8 cellular contexts compared by ENCODE assay signal in the genomic region with DNA sequence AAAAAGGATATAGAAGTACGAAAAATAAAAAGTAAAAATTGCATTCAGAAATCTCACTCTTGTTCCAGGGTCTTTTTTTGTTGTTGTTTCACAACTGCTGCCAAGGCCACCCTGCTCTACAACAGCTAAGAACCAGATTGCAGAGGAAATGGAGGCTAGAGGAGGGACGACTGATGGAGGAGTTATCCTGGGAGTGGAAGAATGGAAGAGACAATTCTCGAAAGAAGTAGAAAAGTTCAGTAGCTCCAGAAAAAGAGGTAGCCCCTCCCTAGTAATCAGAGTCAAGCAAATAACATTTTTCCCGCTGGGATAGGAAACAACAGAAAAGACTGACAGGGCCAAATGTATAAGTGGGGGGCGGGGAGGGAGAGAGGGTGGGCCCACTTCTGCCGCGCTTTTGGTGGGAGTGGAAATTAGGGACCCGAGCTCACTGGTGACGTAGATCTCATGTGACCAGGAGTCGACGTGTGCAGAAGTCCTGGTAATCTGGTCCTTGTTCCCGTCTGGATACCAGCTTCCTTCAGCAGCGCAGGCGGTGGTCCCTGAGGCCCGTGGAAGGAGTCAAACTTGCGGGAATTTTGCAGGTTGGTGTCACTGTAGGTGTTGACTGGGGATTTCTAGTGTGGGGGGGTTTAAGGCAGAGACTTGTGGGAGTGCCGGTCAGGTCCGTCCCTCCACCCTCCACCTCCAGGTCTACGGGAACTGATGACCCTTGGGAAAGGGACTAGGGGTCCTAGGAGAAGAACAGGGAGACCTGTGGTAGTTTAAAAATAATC. TPM values are rescaled to one million over a fixed set of nuclear protein-coding genes. Genes with fewer than 3 reads are reported as not detected.
A peak's percentile ranks its signal among the peaks of the same experiment; 100 is the strongest.
DNase-seq lines count a peak whose midpoint lies in the region; ATAC-seq and TF ChIP-seq lines count a peak whose summit lies in the region.

A gene with protein sequence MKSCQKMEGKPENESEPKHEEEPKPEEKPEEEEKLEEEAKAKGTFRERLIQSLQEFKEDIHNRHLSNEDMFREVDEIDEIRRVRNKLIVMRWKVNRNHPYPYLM (plus strand): TSS at position 484 of the 776 bp plus-strand sequence. CDS start 1,179 bp downstream, outside the sequence.

- H3K9me3 Mint-ChIP-seq in T-cell, result no peaks in the 10 kb centered on the region
- no peaks in the 10 kb centered on the region for H3K9me3 Mint-ChIP-seq in memory B cell

- POLR2A ChIA-PET in T-cell (lab: Charles Lee), result interaction anchor here (0.7 to 1.1 kb wide), 2 partner anchors 18 to 329 kb away, joined by 3 to 4 read pairs; no protein-coding TSS in a partner anchor

- ATAC-seq in T-cell (replicated peaks in 1 of 4), result no peak
- no peak for ATAC-seq in memory B cell (ENCODE audit: low read depth)
- no peak for ATAC-seq in GM18519 (IDR thresholded peaks at IDR 0.05; ENCODE audit: low FRiP score, unreplicated experiment)

- peak; percentile 81 for DNase-seq in EL
- DNase-seq in LNCaP clone FGC (ENCODE audit: low read depth), result no peak
- DNase-seq in T-cell, result no peak
- DNase-seq in epithelial cell of esophagus (ENCODE audit: low read depth), result peak; percentile 52
- no peak for DNase-seq in memory B cell (ENCODE audit: low spot score in 2 of 2)
- no peak for DNase-seq in HPDE6-E6E7 (ENCODE audit: extremely low spot score)

- H3K27me3 Mint-ChIP-seq in T-cell (peaks cover 5 to 17% of the 10 kb centered on the region in 2 donors), memory B cell (peaks cover 5% of the 10 kb centered on the region)

- H3K4me3 ChIP-seq in LNCaP clone FGC (ENCODE audit: low read depth, low read length) (peak within 1 kb of the TSS; percentile 83), epithelial cell of esophagus (ENCODE audit: low read length) (peak within 1 kb of the TSS; percentile 86)

- H3K4me3 Mint-ChIP-seq in T-cell (peak within 1 kb of the TSS; percentile 74 to 86 (median 78)), memory B cell (peak within 1 kb of the TSS; percentile 88)

- CTCF ChIA-PET in T-cell (lab: Charles Lee), result interaction anchor here in 1 of 2 donors (0.9 kb wide), 1 partner anchor 108 kb away, joined by 3 read pairs; no protein-coding TSS in a partner anchor

- H3K4me1 Mint-ChIP-seq in T-cell, result peaks cover 5 to 13% (median 11%) of the 10 kb centered on the region in 3 donors
- H3K4me1 Mint-ChIP-seq in memory B cell, result peaks cover 9% of the 10 kb centered on the region

- no peaks in the 10 kb centered on the region for H3K36me3 Mint-ChIP-seq in T-cell
- no peaks in the 10 kb centered on the region for H3K36me3 Mint-ChIP-seq in memory B cell

- no peak for TF ChIP-seq CTCF in LNCaP clone FGC (IDR thresholded peaks at IDR 0.05; ENCODE audit: control insufficient read depth, extremely low read depth, insufficient read depth)
- no peak for TF ChIP-seq CTCF in epithelial cell of esophagus (IDR thresholded peaks at IDR 0.05; ENCODE audit: insufficient read depth, low read depth, low read length, missing control alignments)
- no peak for TF ChIP-seq CTCF in subcutaneous adipose tissue (IDR thresholded peaks at IDR 0.05; ENCODE audit: low read depth)

- H3K27ac Mint-ChIP-seq in T-cell (peak within 1 kb of the TSS in 1 of 2 donors; percentile 75), memory B cell (no peak within 1 kb of the TSS)

RNA-seq across cellular contexts. Expression of the gene that starts here (rescaled TPM):
- total RNA-seq in T-cell (1 to 10 TPM in 3 of 5 donors, under 1 TPM in 1, not detected in 1; 0.65 to 1.7 (median 1.3) TPM), subcutaneous adipose tissue (10 to 100 TPM; 38.8 to 90.0 (median 60.0) TPM)

Comparison
In these comparisons a context has a peak if more than half of its experiments do, and no peak if none do; other contexts are left out.
1. RNA of the gene that starts here (total RNA-seq): 38.8 to 90.0 TPM in subcutaneous adipose tissue; 0.65 to 1.7 TPM in T-cell; every median in the first group is over 10 times any median in the second.
2. DNase-seq: peak in EL (single experiment) and epithelial cell of esophagus (single experiment); none in LNCaP clone FGC (single experiment), T-cell (0 of 34), memory B cell (0 of 2) and HPDE6-E6E7 (single experiment).